Comparison of ENCODE assay signal across 26 cellular contexts in genomic region chr3:184631339-184631965, GRCh38.
"Had no signal": no experiment of that assay in that cellular context is flagged by ENCODE, and none has a peak within 500 bp of the region (broad histone marks: within the 10 kb centered on the region; RNA-seq: fewer than 3 reads in every experiment).

No MANE protein-coding gene starts in this region.

- H3K9me3 Mint-ChIP-seq: activated B cell treated with CpG ODN at 0.5 μM for 24 hours; activated naive CD4-positive, alpha-beta T cell treated with anti-CD3 and anti-CD28 coated beads, Interleukin-2, amount 50 U/mL, for 72 hours; activated T-cell treated with anti-CD3 and anti-CD28 coated beads, Interleukin-2, amount 50 U/mL, for 72 hours; natural killer cell treated with Interleukin-12 subunit alpha and Interleukin-12 subunit beta and Interleukin-15 and Interleukin-18, amount 100 ng/mL, for 72 hours; stimulated activated effector memory CD8-positive, alpha-beta T cell treated with anti-CD3 and anti-CD28 coated beads, Interleukin-12 subunit alpha, Interleukin-12 subunit beta, amount 100 ng/mL, for 72 hours; stimulated activated naive CD8-positive, alpha-beta T cell treated with anti-CD3 and anti-CD28 coated beads, Interleukin-15, Interleukin-2, amounts not matched to agents 100 ng/mL and 50 ng/mL, for 24 hours; type B pancreatic cell had no signal

- H3K9me3 ChIP-seq: heart left ventricle, left lung, lower lobe of right lung, neutrophil, right lobe of liver, thoracic aorta, vagina had no signal

- H3K36me3 ChIP-seq: heart left ventricle, left lung, lower lobe of right lung, neutrophil, right lobe of liver, thoracic aorta, vagina had no signal

- H3K27ac Mint-ChIP-seq: activated B cell treated with CpG ODN at 0.5 μM for 24 hours; activated CD4-positive, alpha-beta T cell treated with anti-CD3 and anti-CD28 coated beads for 36 hours; activated naive CD4-positive, alpha-beta T cell treated with anti-CD3 and anti-CD28 coated beads, Interleukin-2, amount 50 U/mL, for 72 hours; activated T-cell treated with anti-CD3 and anti-CD28 coated beads, Interleukin-2, amount 50 U/mL, for 72 hours; natural killer cell treated with Interleukin-12 subunit alpha and Interleukin-12 subunit beta and Interleukin-15 and Interleukin-18, amount 100 ng/mL, for 72 hours; progenitor cell of endocrine pancreas; stimulated activated effector memory CD8-positive, alpha-beta T cell treated with anti-CD3 and anti-CD28 coated beads, Interleukin-12 subunit alpha, Interleukin-12 subunit beta, amount 100 ng/mL, for 72 hours; stimulated activated naive CD8-positive, alpha-beta T cell treated with anti-CD3 and anti-CD28 coated beads, Interleukin-15, Interleukin-2, amounts not matched to agents 100 ng/mL and 50 ng/mL, for 24 hours had no signal

- H3K4me1 ChIP-seq: lower lobe of right lung, right lobe of liver had no signal

- H3K4me3 Mint-ChIP-seq: activated B cell treated with CpG ODN at 0.5 μM for 24 hours; activated CD4-positive, alpha-beta T cell treated with anti-CD3 and anti-CD28 coated beads for 36 hours; activated T-cell treated with anti-CD3 and anti-CD28 coated beads, Interleukin-2, amount 50 U/mL, for 72 hours; natural killer cell treated with Interleukin-12 subunit alpha and Interleukin-12 subunit beta and Interleukin-15 and Interleukin-18, amount 100 ng/mL, for 72 hours; stimulated activated effector memory CD8-positive, alpha-beta T cell treated with anti-CD3 and anti-CD28 coated beads, Interleukin-12 subunit alpha, Interleukin-12 subunit beta, amount 100 ng/mL, for 72 hours; stimulated activated naive CD8-positive, alpha-beta T cell treated with anti-CD3 and anti-CD28 coated beads, Interleukin-15, Interleukin-2, amounts not matched to agents 100 ng/mL and 50 ng/mL, for 24 hours; type B pancreatic cell had no signal

- H3K36me3 Mint-ChIP-seq: activated naive CD4-positive, alpha-beta T cell treated with anti-CD3 and anti-CD28 coated beads, Interleukin-2, amount 50 U/mL, for 72 hours; natural killer cell treated with Interleukin-12 subunit alpha and Interleukin-12 subunit beta and Interleukin-15 and Interleukin-18, amount 100 ng/mL, for 72 hours; stimulated activated effector memory CD8-positive, alpha-beta T cell treated with anti-CD3 and anti-CD28 coated beads, Interleukin-12 subunit alpha, Interleukin-12 subunit beta, amount 100 ng/mL, for 72 hours; type B pancreatic cell had no signal

- DNase-seq: activated B cell treated with CpG ODN at 0.5 μM for 24 hours; activated CD4-positive, alpha-beta T cell treated with anti-CD3 and anti-CD28 coated beads for 36 hours; activated naive CD4-positive, alpha-beta T cell; activated T-cell treated with anti-CD3 and anti-CD28 coated beads for 4 hours; activated T-cell treated with anti-CD3 and anti-CD28 coated beads, Interleukin-2, amount 50 U/mL, for 72 hours; cerebellar nuclear complex; effector memory CD4-positive, alpha-beta T cell; erythroblast; heart left ventricle; left lung; lower lobe of right lung; mesenchymal stem cell; right lobe of liver; stimulated activated CD4-positive, alpha-beta T cell treated with anti-CD3 and anti-CD28 coated beads, Interleukin-4, amount 100 ng/mL, for 24 hours; T-helper 2 cell had no signal

- ATAC-seq: activated CD4-positive, alpha-beta T cell treated with anti-CD3 and anti-CD28 coated beads for 36 hours; activated naive CD4-positive, alpha-beta T cell treated with anti-CD3 and anti-CD28 coated beads, Interleukin-2, amount 50 U/mL, for 72 hours; activated T-cell treated with anti-CD3 and anti-CD28 coated beads, Interleukin-2, amount 50 U/mL, for 72 hours; heart left ventricle; left lung; lower lobe of right lung; natural killer cell treated with Interleukin-12 subunit alpha and Interleukin-12 subunit beta and Interleukin-15 and Interleukin-18, amount 100 ng/mL, for 72 hours; right lobe of liver; stimulated activated effector memory CD8-positive, alpha-beta T cell treated with anti-CD3 and anti-CD28 coated beads, Interleukin-12 subunit alpha, Interleukin-12 subunit beta, amount 100 ng/mL, for 72 hours had no signal

- H3K4me3 ChIP-seq: coronary artery, dorsolateral prefrontal cortex, heart left ventricle, left lung, lower lobe of right lung, right lobe of liver, thoracic aorta, vagina had no signal

- H3K27ac ChIP-seq: coronary artery, dorsolateral prefrontal cortex, heart left ventricle, left lung, lower lobe of right lung, neutrophil, right lobe of liver, thoracic aorta, vagina had no signal

- H3K27me3 ChIP-seq: heart left ventricle, left lung, neutrophil, right lobe of liver, vagina had no signal

- H3K4me1 Mint-ChIP-seq: activated B cell treated with CpG ODN at 0.5 μM for 24 hours had no signal
